9 cellular contexts compared by ENCODE assay signal in the genomic region with DNA sequence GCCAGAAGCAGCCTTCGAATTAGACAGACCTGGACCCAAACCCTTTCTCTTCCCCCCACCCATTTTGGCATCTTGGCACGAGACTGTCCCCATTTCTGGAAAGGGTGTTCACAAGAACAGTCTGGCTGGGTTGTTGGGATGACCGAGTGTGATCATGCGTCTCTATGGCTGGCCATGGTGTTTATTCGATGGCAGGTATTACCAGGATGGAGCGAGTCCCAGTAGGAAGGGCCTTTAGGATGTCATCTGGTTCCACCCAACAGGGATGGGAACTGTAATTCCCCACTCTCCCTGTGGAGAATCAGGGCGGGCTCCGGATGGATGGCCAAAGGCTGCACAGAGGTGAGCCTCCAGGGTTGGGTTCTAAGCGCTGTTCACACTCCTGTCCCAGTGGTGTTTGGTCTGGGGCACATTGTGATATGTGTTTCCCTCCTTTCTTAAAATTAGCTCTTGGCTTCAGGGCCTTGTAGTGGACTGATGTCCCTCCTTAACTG. TPM values are rescaled to one million over a fixed set of nuclear protein-coding genes. Genes with fewer than 3 reads are reported as not detected.
DNase-seq lines count a peak whose midpoint lies in the region; ATAC-seq and TF ChIP-seq lines count a peak whose summit lies in the region.
"Had no signal": no experiment of that assay in that cellular context is flagged by ENCODE, and none has a peak within 500 bp of the region (broad histone marks: within the 10 kb centered on the region; RNA-seq: fewer than 3 reads in every experiment).

No MANE protein-coding gene starts in this region.

- no peaks in the 10 kb centered on the region for H3K79me2 ChIP-seq in neural progenitor cell (ENCODE audit: low read depth)

- peak overlapping the region; percentile 100 for H3K27ac ChIP-seq in CD4-positive, CD25-positive, alpha-beta regulatory T cell (ENCODE audit: insufficient read depth, low read length, poor library complexity, severe bottlenecking)
- H3K27ac ChIP-seq in caudate nucleus (ENCODE audit: low read depth, low read length) (peak overlapping the region; percentile 98), neural progenitor cell (no peak overlapping the region)
- H3K27ac ChIP-seq: WERI-Rb-1 had no signal

- peaks cover 27 to 92% (median 52%) of the 10 kb centered on the region in 4 donors for H3K4me1 Mint-ChIP-seq in CD4-positive, CD25-positive, alpha-beta regulatory T cell
- H3K4me1 Mint-ChIP-seq in IgD-negative memory B cell (peaks cover 38 to 51% (median 48%) of the 10 kb centered on the region in 3 donors), neural progenitor cell (peaks cover 42% of the 10 kb centered on the region)

- H3F3A ChIP-seq in neural progenitor cell (ENCODE audit: low read depth), result peaks cover 21% of the 10 kb centered on the region

- no peaks in the 10 kb centered on the region for H3K9me3 ChIP-seq in CD4-positive, CD25-positive, alpha-beta regulatory T cell (ENCODE audit: control insufficient read depth in 2 of 2, low read length in 2 of 2)
- H3K9me3 ChIP-seq in neural progenitor cell (ENCODE audit: low read depth), result no peaks in the 10 kb centered on the region

- peaks cover 81% of the 10 kb centered on the region for H3K4me1 ChIP-seq in CD4-positive, CD25-positive, alpha-beta regulatory T cell (ENCODE audit: control insufficient read depth, insufficient read depth, low read length, poor library complexity, severe bottlenecking)
- H3K4me1 ChIP-seq in neural progenitor cell, result peaks cover 20% of the 10 kb centered on the region

- peak overlapping the region; percentile 72 to 84 (median 83) for H3K4me3 Mint-ChIP-seq in CD4-positive, CD25-positive, alpha-beta regulatory T cell
- H3K4me3 Mint-ChIP-seq in IgD-negative memory B cell (peak overlapping the region; percentile 70 to 85 (median 74)), neural progenitor cell (no peak overlapping the region)

- H4K20me1 ChIP-seq in neural progenitor cell (ENCODE audit: low read depth), result no peaks in the 10 kb centered on the region

- H3K4me2 ChIP-seq in neural progenitor cell, result peak overlapping the region; percentile 61

- no peak for ATAC-seq in CD4-positive, CD25-positive, alpha-beta regulatory T cell (ENCODE audit: low read depth in 2 of 2)
- no peak for ATAC-seq in GM21526 (IDR thresholded peaks at IDR 0.05; ENCODE audit: low FRiP score, unreplicated experiment)

- H3K27me3 ChIP-seq in CD4-positive, CD25-positive, alpha-beta regulatory T cell (ENCODE audit: control insufficient read depth, insufficient read depth, low read length), result no peaks in the 10 kb centered on the region
- no peaks in the 10 kb centered on the region for H3K27me3 ChIP-seq in neural progenitor cell

- H3K4me3 ChIP-seq in CD4-positive, CD25-positive, alpha-beta regulatory T cell (ENCODE audit: low read depth, low read length), result peak overlapping the region; percentile 77
- no peak overlapping the region for H3K4me3 ChIP-seq in neural progenitor cell

- peaks cover 12% of the 10 kb centered on the region for H3K36me3 ChIP-seq in CD4-positive, CD25-positive, alpha-beta regulatory T cell (ENCODE audit: control insufficient read depth, insufficient read depth, low read length)
- no peaks in the 10 kb centered on the region for H3K36me3 ChIP-seq in neural progenitor cell
- H3K36me3 ChIP-seq: WERI-Rb-1 had no signal

- no peak overlapping the region for H3K9ac ChIP-seq in neural progenitor cell

- peak in 1 of 3 donors; percentile 39 for DNase-seq in CD4-positive, CD25-positive, alpha-beta regulatory T cell
- DNase-seq in caudate nucleus (lab: John Stamatoyannopoulos, UW) (no peak), neural progenitor cell (ENCODE audit: low spot score) (no peak), NCI-H1417 (lab: John Stamatoyannopoulos, UW) (no peak), COR-L47 (lab: John Stamatoyannopoulos, UW) (no peak)
- DNase-seq in activated CD4-positive, alpha-beta T cell treated with anti-CD3 and anti-CD28 coated beads for 1 hour, result no peak
- DNase-seq: WERI-Rb-1 had no signal

- H2AFZ ChIP-seq in neural progenitor cell (replicated peaks), result peak overlapping the region; percentile 51

- peaks cover 0 to 3% (median 0%) of the 10 kb centered on the region in 7 donors for H3K9me3 Mint-ChIP-seq in CD4-positive, CD25-positive, alpha-beta regulatory T cell
- peaks cover 0 to 10% (median 5%) of the 10 kb centered on the region in 3 donors for H3K9me3 Mint-ChIP-seq in IgD-negative memory B cell
- H3K9me3 Mint-ChIP-seq in neural progenitor cell, result peaks cover 23% of the 10 kb centered on the region

- peaks cover 25% of the 10 kb centered on the region for H3K36me3 Mint-ChIP-seq in CD4-positive, CD25-positive, alpha-beta regulatory T cell
- H3K36me3 Mint-ChIP-seq in IgD-negative memory B cell (peaks cover 2% of the 10 kb centered on the region), neural progenitor cell (peaks cover 12% of the 10 kb centered on the region)

- no peaks in the 10 kb centered on the region for H3K27me3 Mint-ChIP-seq in CD4-positive, CD25-positive, alpha-beta regulatory T cell
- no peaks in the 10 kb centered on the region for H3K27me3 Mint-ChIP-seq in IgD-negative memory B cell
- peaks cover 13% of the 10 kb centered on the region for H3K27me3 Mint-ChIP-seq in neural progenitor cell (ENCODE audit: insufficient read depth, low read depth)

- H3K27ac Mint-ChIP-seq in CD4-positive, CD25-positive, alpha-beta regulatory T cell, result peak overlapping the region; percentile 95 to 99 (median 99)
- H3K27ac Mint-ChIP-seq in IgD-negative memory B cell (peak overlapping the region; percentile 96 to 99 (median 97)), neural progenitor cell (peak overlapping the region; percentile 100)

- TF ChIP-seq CTCF in neural progenitor cell (IDR thresholded peaks at IDR 0.05), result no peak

RNA-seq across cellular contexts. Expression of a gene that starts 33.4 kb away (rescaled TPM):
- total RNA-seq in CD4-positive, CD25-positive, alpha-beta regulatory T cell, result 119 TPM
- polyA plus RNA-seq in CD4-positive, CD25-positive, alpha-beta regulatory T cell, result 100 to 1,000 TPM; 389 to 458 (median 427) TPM
- 342 TPM for polyA plus RNA-seq in IgD-negative memory B cell
- total RNA-seq in neural progenitor cell (ENCODE audit: low replicate concordance), result 271 and 309 TPM in 2 replicates
